8 cellular contexts compared by ENCODE assay signal in the genomic region with DNA sequence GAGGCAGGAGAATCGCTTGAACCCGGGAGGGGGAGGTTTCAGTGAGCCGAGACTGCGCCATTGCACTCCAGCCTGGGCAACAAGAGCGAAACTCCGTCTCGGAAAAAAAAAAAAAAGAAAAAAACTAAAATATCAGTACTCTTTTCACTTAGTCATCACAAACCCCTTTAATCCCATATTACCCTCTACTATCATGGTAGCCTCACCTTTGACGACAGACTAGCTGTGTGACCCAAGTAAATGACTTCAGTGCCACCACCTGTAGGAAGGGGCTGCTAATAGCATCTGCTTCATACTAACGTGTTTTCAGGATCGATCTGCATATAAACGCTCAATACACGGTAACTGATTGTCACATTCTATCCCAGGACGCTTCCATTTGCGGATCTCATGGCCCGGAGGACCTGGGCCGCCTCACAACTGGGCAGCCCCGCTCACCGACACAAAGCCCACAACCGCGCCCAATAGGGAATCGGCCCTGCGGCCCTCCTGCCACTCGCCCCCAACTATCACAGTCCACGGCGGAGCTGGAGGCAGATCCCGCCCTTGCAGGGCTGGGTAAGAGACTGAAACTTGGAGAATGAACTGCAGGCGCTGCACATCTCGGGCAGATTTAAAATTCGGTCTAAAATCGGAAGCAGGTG. TPM values are rescaled to one million over a fixed set of nuclear protein-coding genes. Genes with fewer than 3 reads are reported as not detected.
DNase-seq lines count a peak whose midpoint lies in the region; ATAC-seq and TF ChIP-seq lines count a peak whose summit lies in the region.

No MANE protein-coding gene starts in this region.

- 2 to 19% methylated on average over 21 to 23 of the region's 30 CpGs for WGBS in mesodermal cell (ENCODE audit: insufficient coverage in 2 of 2), 2 experiments

- H3K4me3 ChIP-seq in mesodermal cell (ENCODE audit: extremely low read depth, insufficient read depth, low read length, poor library complexity, severe bottlenecking), result peak overlapping the region; percentile 90

- peak; percentile 28 for ATAC-seq in GM21529 (IDR thresholded peaks at IDR 0.05; ENCODE audit: unreplicated experiment)

- peaks cover 4% of the 10 kb centered on the region for H3K4me1 ChIP-seq in mesodermal cell (ENCODE audit: control insufficient read depth, insufficient read depth, low read length, poor library complexity, severe bottlenecking)

- peak overlapping the region; percentile 100 for H3K27ac ChIP-seq in mesodermal cell (ENCODE audit: low read depth, low read length, severe bottlenecking)

- DNase-seq in ELR (ENCODE audit: low read depth), result peak; percentile 78
- DNase-seq in HUDEP-2 (lab: John Stamatoyannopoulos, UW; ENCODE audit: unreplicated experiment in 76 of 76), result peak in 52 of 76 experiments; percentile 9 to 96 (median 64)
- DNase-seq in RPMI7951 (ENCODE audit: low read depth), result peak; percentile 76
- peak; percentile 53 to 89 for DNase-seq in dermis microvascular lymphatic vessel endothelial cell (ENCODE audit: low read depth in 2 of 2)
- DNase-seq in GM13977 (ENCODE audit: low spot score), result no peak
- no peak for DNase-seq in inferior parietal cortex (ENCODE audit: extremely low spot score)

- no peak for TF ChIP-seq CTCF in GM13977 (IDR thresholded peaks at IDR 0.05; ENCODE audit: extremely low read depth, insufficient read depth, missing control alignments)

- in situ Hi-C loops in GM13977 (cut with MboI; ENCODE audit: low pct_unique_long_range_greater_than_20kb, low sequenced_read_pairs, unreplicated experiment), result no loop called here

- peaks cover 12% of the 10 kb centered on the region for H3K9me3 ChIP-seq in mesodermal cell (ENCODE audit: control insufficient read depth, low read length)

- peaks cover 25% of the 10 kb centered on the region for H3K36me3 ChIP-seq in mesodermal cell (ENCODE audit: control insufficient read depth, insufficient read depth, low read length)

RNA-seq across cellular contexts. Expression of a gene that starts 1.1 kb away (rescaled TPM):
- 19.8 and 28.6 TPM in 2 replicates for total RNA-seq in RPMI7951 (2014; rRNA removed; shearing (Covaris generic))
- 31.2 and 46.8 TPM in 2 replicates for total RNA-seq in dermis microvascular lymphatic vessel endothelial cell
- 26.1 TPM for polyA plus RNA-seq in mesodermal cell (2013, experiment 1 of 2)
- polyA plus RNA-seq in mesodermal cell (2013, experiment 2 of 2), result 25.0 TPM

RNA-seq across cellular contexts. Expression of a gene that starts 23.0 kb away (rescaled TPM):
- total RNA-seq in RPMI7951 (2014; rRNA removed; shearing (Covaris generic)), result 4.4 and 5.0 TPM in 2 replicates
- 2.8 and 2.9 TPM in 2 replicates for total RNA-seq in dermis microvascular lymphatic vessel endothelial cell
- polyA plus RNA-seq in mesodermal cell (2013, experiment 1 of 2), result 1.8 TPM
- polyA plus RNA-seq in mesodermal cell (2013, experiment 2 of 2), result 3.4 TPM

RNA-seq across cellular contexts. Expression of a gene that starts 23.1 kb away (rescaled TPM):
- total RNA-seq in RPMI7951 (2014; rRNA removed; shearing (Covaris generic)), result 15.3 and 16.0 TPM in 2 replicates
- total RNA-seq in dermis microvascular lymphatic vessel endothelial cell, result 10.1 and 13.7 TPM in 2 replicates
- polyA plus RNA-seq in mesodermal cell (2013, experiment 1 of 2), result 15.8 TPM
- polyA plus RNA-seq in mesodermal cell (2013, experiment 2 of 2), result 18.4 TPM

RNA-seq across cellular contexts. Expression of a gene that starts 25.8 kb away (rescaled TPM):
- total RNA-seq in RPMI7951 (2014; rRNA removed; shearing (Covaris generic)), result 4.3 and 4.8 TPM in 2 replicates
- total RNA-seq in dermis microvascular lymphatic vessel endothelial cell, result under 0.01 TPM in 1 of 2 replicates, not detected in the other
- not detected for polyA plus RNA-seq in mesodermal cell (2013, experiment 1 of 2)
- polyA plus RNA-seq in mesodermal cell (2013, experiment 2 of 2), result not detected

RNA-seq across cellular contexts. Expression of a gene that starts 47.3 kb away (rescaled TPM):
- 9.8 and 14.9 TPM in 2 replicates for total RNA-seq in RPMI7951 (2014; rRNA removed; shearing (Covaris generic))
- total RNA-seq in dermis microvascular lymphatic vessel endothelial cell, result 8.2 and 9.4 TPM in 2 replicates
- 7.9 TPM for polyA plus RNA-seq in mesodermal cell (2013, experiment 1 of 2)
- polyA plus RNA-seq in mesodermal cell (2013, experiment 2 of 2), result 7.7 TPM

Comparison
In these comparisons a context has a peak if more than half of its experiments do, and no peak if none do; other contexts are left out.
1. DNase-seq: peak in ELR (single experiment), HUDEP-2 (52 of 76), RPMI7951 (single experiment) and dermis microvascular lymphatic vessel endothelial cell (2 of 2); none in GM13977 (single experiment) and inferior parietal cortex (single experiment).